25 cellular contexts compared by ENCODE assay signal in genomic region chr18:48893061-48893558, GRCh38. TPM values are rescaled to one million over a fixed set of nuclear protein-coding genes. Genes with fewer than 3 reads are reported as not detected.
A peak's percentile ranks its signal among the peaks of the same experiment; 100 is the strongest.
DNase-seq lines count a peak whose midpoint lies in the region; ATAC-seq and TF ChIP-seq lines count a peak whose summit lies in the region.
"Had no signal": no experiment of that assay in that cellular context is flagged by ENCODE, and none has a peak within 500 bp of the region (broad histone marks: within the 10 kb centered on the region; RNA-seq: fewer than 3 reads in every experiment).

No MANE protein-coding gene starts in this region.

- intact Hi-C loops in sigmoid colon (cut with DNase I) = no loop called here

- 85% methylated on average over 9 of the region's 12 CpGs for WGBS in mesenchymal stem cell
- WGBS in sigmoid colon, 2 donors = 87 to 90% methylated on average over 12 of the region's 12 CpGs

- H3K4me1 ChIP-seq in mesenchymal stem cell (ENCODE audit: control insufficient read depth, insufficient read depth, low read depth, low read length) (peaks cover 19% of the 10 kb centered on the region), sigmoid colon (peaks cover 0 to 29% (median 16%) of the 10 kb centered on the region in 4 donors)

- POLR2A ChIA-PET in activated naive CD8-positive, alpha-beta T cell treated with anti-CD3 and anti-CD28 coated beads, Interleukin-2, amount 10 ng/mL, durations not matched to agents 7 days and 5 days (lab: Charles Lee) = no interaction called here

- no peak overlapping the region for H2AFZ ChIP-seq in mesenchymal stem cell (ENCODE audit: low read depth, low read length)

- H3K27me3 ChIP-seq in mesenchymal stem cell (ENCODE audit: control insufficient read depth in 1 of 2, insufficient read depth in 1 of 2, low read length in 2 of 2) (peaks cover 0 to 4% of the 10 kb centered on the region in 2 experiments), sigmoid colon (no peaks in the 10 kb centered on the region)
- H3K27me3 ChIP-seq: heart right ventricle, stomach, uterus had no signal

- no peak overlapping the region for H3K23ac ChIP-seq in mesenchymal stem cell (ENCODE audit: low read length in 2 of 2)

- no peak overlapping the region for H4K91ac ChIP-seq in mesenchymal stem cell (ENCODE audit: low read length)

- H3K4me1 Mint-ChIP-seq in activated naive CD8-positive, alpha-beta T cell treated with anti-CD3 and anti-CD28 coated beads, Interleukin-2, amount 10 ng/mL, durations not matched to agents 7 days and 5 days = peaks cover 14% of the 10 kb centered on the region
- peaks cover 3% of the 10 kb centered on the region for H3K4me1 Mint-ChIP-seq in activated naive CD8-positive, alpha-beta T cell treated with anti-CD3 and anti-CD28 coated beads for 36 hours
- H3K4me1 Mint-ChIP-seq in activated T-helper 17 cell treated with anti-CD3 and anti-CD28 coated beads, Interleukin-2, amount 50 U/mL, for 72 hours = peaks cover 12% of the 10 kb centered on the region

- no peak overlapping the region for H2BK120ac ChIP-seq in mesenchymal stem cell (ENCODE audit: low read depth, low read length)

- no peaks in the 10 kb centered on the region for H3K9me3 Mint-ChIP-seq in activated naive CD8-positive, alpha-beta T cell treated with anti-CD3 and anti-CD28 coated beads, Interleukin-2, amount 10 ng/mL, durations not matched to agents 7 days and 5 days
- H3K9me3 Mint-ChIP-seq in activated naive CD8-positive, alpha-beta T cell treated with anti-CD3 and anti-CD28 coated beads for 36 hours = no peaks in the 10 kb centered on the region
- no peaks in the 10 kb centered on the region for H3K9me3 Mint-ChIP-seq in activated T-helper 17 cell treated with anti-CD3 and anti-CD28 coated beads, Interleukin-2, amount 50 U/mL, for 72 hours
- H3K9me3 Mint-ChIP-seq: T-helper 2 cell treated with Interferon-gamma antibody and Interleukin-4, amounts not matched to agents 5 μg/mL and 100 μg/mL, for 36 hours had no signal

- no peak overlapping the region for H3K4me3 ChIP-seq in mesenchymal stem cell (ENCODE audit: insufficient read depth in 1 of 2, low read depth in 1 of 2, low read length in 2 of 2)
- no peak overlapping the region for H3K4me3 ChIP-seq in sigmoid colon
- H3K4me3 ChIP-seq: GM12878, heart right ventricle, lung, stomach, uterus had no signal

- TF ChIP-seq POLR2A in sigmoid colon (IDR thresholded peaks at IDR 0.05) = no peak

- no peak for ATAC-seq in activated naive CD8-positive, alpha-beta T cell treated with anti-CD3 and anti-CD28 coated beads, Interleukin-2, amount 10 ng/mL, durations not matched to agents 7 days and 5 days (ENCODE audit: low read depth)
- no peak for ATAC-seq in activated T-helper 17 cell treated with anti-CD3 and anti-CD28 coated beads, Interleukin-2, amount 50 U/mL, for 72 hours (replicated peaks)
- ATAC-seq in GM18868 (IDR thresholded peaks at IDR 0.05; ENCODE audit: unreplicated experiment) (no peak), HG02798 (IDR thresholded peaks at IDR 0.05; ENCODE audit: poor library complexity, unreplicated experiment) (no peak)
- ATAC-seq: activated CD4-positive, alpha-beta T cell treated with anti-CD3 and anti-CD28 coated beads for 36 hours; activated CD8-positive, alpha-beta T cell treated with anti-CD3 and anti-CD28 coated beads, Interleukin-2, amount 10 ng/mL, durations not matched to agents 7 days and 5 days; GM12878; heart right ventricle; Panc1 had no signal

- H3K4ac ChIP-seq in mesenchymal stem cell (ENCODE audit: low read depth in 1 of 2, low read length in 2 of 2) = no peak overlapping the region

- H3K79me1 ChIP-seq in mesenchymal stem cell (replicated peaks; ENCODE audit: low read length, poor library complexity, severe bottlenecking) = no peaks in the 10 kb centered on the region

- H2AK5ac ChIP-seq in mesenchymal stem cell (ENCODE audit: low read length, severe bottlenecking) = peak overlapping the region; percentile 58

- H3K9ac ChIP-seq in mesenchymal stem cell (ENCODE audit: low read length) = no peak overlapping the region

- H2BK12ac ChIP-seq in mesenchymal stem cell (ENCODE audit: low read length in 2 of 2) = peak overlapping the region in 1 of 2 experiments; percentile 67

- no peaks in the 10 kb centered on the region for H3K27me3 Mint-ChIP-seq in activated naive CD8-positive, alpha-beta T cell treated with anti-CD3 and anti-CD28 coated beads, Interleukin-2, amount 10 ng/mL, durations not matched to agents 7 days and 5 days
- H3K27me3 Mint-ChIP-seq in activated naive CD8-positive, alpha-beta T cell treated with anti-CD3 and anti-CD28 coated beads for 36 hours = no peaks in the 10 kb centered on the region
- H3K27me3 Mint-ChIP-seq in activated T-helper 17 cell treated with anti-CD3 and anti-CD28 coated beads, Interleukin-2, amount 50 U/mL, for 72 hours = no peaks in the 10 kb centered on the region
- H3K27me3 Mint-ChIP-seq: activated CD4-positive, alpha-beta T cell treated with anti-CD3 and anti-CD28 coated beads for 36 hours had no signal

- H4K8ac ChIP-seq in mesenchymal stem cell (ENCODE audit: low read length) = no peak overlapping the region

- DNase-seq in activated naive CD8-positive, alpha-beta T cell treated with anti-CD3 and anti-CD28 coated beads, Interleukin-2, amount 10 ng/mL, durations not matched to agents 7 days and 5 days = peak; percentile 19
- no peak for DNase-seq in activated naive CD8-positive, alpha-beta T cell treated with anti-CD3 and anti-CD28 coated beads for 36 hours
- DNase-seq in mesenchymal stem cell (no peak), sigmoid colon (peak; percentile 34)
- no peak for DNase-seq in stimulated activated CD4-positive, alpha-beta T cell treated with anti-CD3 and anti-CD28 coated beads, Interleukin-1b, Interleukin-23, amount 100 ng/mL, for 48 hours
- DNase-seq: activated CD4-positive, alpha-beta T cell treated with anti-CD3 and anti-CD28 coated beads for 36 hours; activated CD8-positive, alpha-beta T cell treated with anti-CD3 and anti-CD28 coated beads, Interleukin-2, amount 10 ng/mL, durations not matched to agents 7 days and 5 days; activated gamma-delta T cell; cerebellar nuclear complex; DMS153; foreskin melanocyte; heart right ventricle; Kasumi-1; NCI-H2081 treated with DMSO at 0.1 percent for 48 hours; SIG-M5; uterus had no signal

- H2BK5ac ChIP-seq in mesenchymal stem cell (ENCODE audit: low read depth, low read length, poor library complexity, severe bottlenecking) = no peak overlapping the region

- no peak for TF ChIP-seq EP300 in sigmoid colon (IDR thresholded peaks at IDR 0.05)

- no peaks in the 10 kb centered on the region for H3K36me3 Mint-ChIP-seq in activated naive CD8-positive, alpha-beta T cell treated with anti-CD3 and anti-CD28 coated beads, Interleukin-2, amount 10 ng/mL, durations not matched to agents 7 days and 5 days
- no peaks in the 10 kb centered on the region for H3K36me3 Mint-ChIP-seq in activated naive CD8-positive, alpha-beta T cell treated with anti-CD3 and anti-CD28 coated beads for 36 hours
- no peaks in the 10 kb centered on the region for H3K36me3 Mint-ChIP-seq in activated T-helper 17 cell treated with anti-CD3 and anti-CD28 coated beads, Interleukin-2, amount 50 U/mL, for 72 hours (ENCODE audit: low read depth)

- H3K14ac ChIP-seq in mesenchymal stem cell (ENCODE audit: low read length in 2 of 2) = peak overlapping the region in 1 of 2 experiments; percentile 10

- TF ChIP-seq CTCF in sigmoid colon (IDR thresholded peaks at IDR 0.05) = no peak

- H3K4me2 ChIP-seq in mesenchymal stem cell (ENCODE audit: low read length, poor library complexity, severe bottlenecking) = no peak overlapping the region

- H3K36me3 ChIP-seq in mesenchymal stem cell (ENCODE audit: control insufficient read depth in 1 of 2, insufficient read depth in 2 of 2, low read depth in 1 of 2, low read length in 2 of 2) = no peaks in the 10 kb centered on the region
- H3K36me3 ChIP-seq in sigmoid colon = no peaks in the 10 kb centered on the region
- H3K36me3 ChIP-seq: heart right ventricle, stomach, uterus had no signal

- H2BK15ac ChIP-seq in mesenchymal stem cell (ENCODE audit: low read depth, poor library complexity, severe bottlenecking) = no peak overlapping the region

- no peak overlapping the region for H3K4me3 Mint-ChIP-seq in activated naive CD8-positive, alpha-beta T cell treated with anti-CD3 and anti-CD28 coated beads, Interleukin-2, amount 10 ng/mL, durations not matched to agents 7 days and 5 days
- no peak overlapping the region for H3K4me3 Mint-ChIP-seq in activated naive CD8-positive, alpha-beta T cell treated with anti-CD3 and anti-CD28 coated beads for 36 hours
- no peak overlapping the region for H3K4me3 Mint-ChIP-seq in activated T-helper 17 cell treated with anti-CD3 and anti-CD28 coated beads, Interleukin-2, amount 50 U/mL, for 72 hours
- H3K4me3 Mint-ChIP-seq: activated CD4-positive, alpha-beta T cell treated with anti-CD3 and anti-CD28 coated beads for 36 hours; activated CD8-positive, alpha-beta T cell treated with anti-CD3 and anti-CD28 coated beads, Interleukin-2, amount 10 ng/mL, durations not matched to agents 7 days and 5 days; H9; T-helper 2 cell treated with Interferon-gamma antibody and Interleukin-4, amounts not matched to agents 5 μg/mL and 100 μg/mL, for 36 hours had no signal

- no peaks in the 10 kb centered on the region for H3K9me3 ChIP-seq in mesenchymal stem cell (ENCODE audit: control insufficient read depth, low read length)
- H3K9me3 ChIP-seq in sigmoid colon = no peaks in the 10 kb centered on the region
- H3K9me3 ChIP-seq: heart right ventricle, stomach, uterus had no signal

- no peak overlapping the region for H3K27ac Mint-ChIP-seq in activated naive CD8-positive, alpha-beta T cell treated with anti-CD3 and anti-CD28 coated beads, Interleukin-2, amount 10 ng/mL, durations not matched to agents 7 days and 5 days
- H3K27ac Mint-ChIP-seq in activated naive CD8-positive, alpha-beta T cell treated with anti-CD3 and anti-CD28 coated beads for 36 hours = no peak overlapping the region
- peak overlapping the region; percentile 60 for H3K27ac Mint-ChIP-seq in activated T-helper 17 cell treated with anti-CD3 and anti-CD28 coated beads, Interleukin-2, amount 50 U/mL, for 72 hours
- H3K27ac Mint-ChIP-seq: activated CD4-positive, alpha-beta T cell treated with anti-CD3 and anti-CD28 coated beads for 36 hours; activated CD8-positive, alpha-beta T cell treated with anti-CD3 and anti-CD28 coated beads, Interleukin-2, amount 10 ng/mL, durations not matched to agents 7 days and 5 days; T-helper 2 cell treated with Interferon-gamma antibody and Interleukin-4, amounts not matched to agents 5 μg/mL and 100 μg/mL, for 36 hours had no signal

- H3K27ac ChIP-seq in mesenchymal stem cell (ENCODE audit: low read length, poor library complexity, severe bottlenecking) (no peak overlapping the region), sigmoid colon (no peak overlapping the region)
- H3K27ac ChIP-seq: heart right ventricle, stomach, uterus had no signal

- no peak overlapping the region for H3K18ac ChIP-seq in mesenchymal stem cell (ENCODE audit: low read depth in 1 of 2, low read length in 2 of 2)

RNA-seq across cellular contexts. Expression of gene SMAD7, which starts 57.7 kb away (rescaled TPM):
- total RNA-seq in activated naive CD8-positive, alpha-beta T cell treated with anti-CD3 and anti-CD28 coated beads, Interleukin-2, amount 10 ng/mL, durations not matched to agents 7 days and 5 days = 10 to 100 TPM; 26.8 to 30.1 TPM
- total RNA-seq in activated naive CD8-positive, alpha-beta T cell treated with anti-CD3 and anti-CD28 coated beads for 36 hours = 1 to 10 TPM; 9.0 to 9.4 TPM
- total RNA-seq in activated T-helper 17 cell treated with anti-CD3 and anti-CD28 coated beads, Interleukin-2, amount 50 U/mL, for 72 hours = 10 to 100 TPM; 23.4 to 40.7 TPM
- polyA plus RNA-seq in mesenchymal stem cell (2013, experiment 1 of 2) = 9.6 TPM
- 9.9 TPM for polyA plus RNA-seq in mesenchymal stem cell (2013, experiment 2 of 2)
- 10 to 100 TPM; 13.2 to 29.1 (median 21.5) TPM for total RNA-seq in sigmoid colon
- polyA plus RNA-seq in sigmoid colon = 10 to 100 TPM; 16.8 to 19.0 (median 18.3) TPM

Comparison
In these comparisons a context has a peak if more than half of its experiments do, and no peak if none do; other contexts are left out.
1. DNase-seq: peak in activated naive CD8-positive, alpha-beta T cell treated with anti-CD3 and anti-CD28 coated beads, Interleukin-2, amount 10 ng/mL, durations not matched to agents 7 days and 5 days (single experiment) and sigmoid colon (single experiment); none in activated naive CD8-positive, alpha-beta T cell treated with anti-CD3 and anti-CD28 coated beads for 36 hours (single experiment), mesenchymal stem cell (single experiment) and stimulated activated CD4-positive, alpha-beta T cell treated with anti-CD3 and anti-CD28 coated beads, Interleukin-1b, Interleukin-23, amount 100 ng/mL, for 48 hours (single experiment).